In the genomic region with DNA sequence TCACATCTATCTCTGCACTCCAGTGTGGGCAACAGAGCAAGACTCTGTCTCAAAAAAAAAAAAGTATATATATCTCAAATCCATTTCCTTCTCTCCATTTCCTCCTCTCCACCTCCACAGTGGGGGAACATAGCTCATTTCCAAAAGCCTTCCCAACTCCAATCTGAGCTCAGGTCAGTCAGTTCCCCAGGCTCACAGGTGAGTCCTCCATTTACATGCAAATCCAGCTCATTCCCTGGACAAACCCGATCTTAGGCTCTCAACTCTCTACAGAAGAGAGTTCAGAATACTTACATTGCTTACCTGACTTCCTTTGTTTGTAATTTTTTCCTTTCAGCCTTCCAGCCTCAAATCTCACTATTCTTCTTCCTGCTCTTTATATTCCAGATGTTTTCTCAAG, we compare ENCODE assay signal across 1 cellular context.
A peak's percentile ranks its signal among the peaks of the same experiment; 100 is the strongest.
TF ChIP-seq lines count a peak whose summit lies in the region.

No MANE protein-coding gene starts in this region.

TF ChIP-seq in GM23338, 12 proteins besides CTCF, POLR2A, EP300 and RAD21 (continued from another document):
- TF ChIP-seq, protein P1, sequence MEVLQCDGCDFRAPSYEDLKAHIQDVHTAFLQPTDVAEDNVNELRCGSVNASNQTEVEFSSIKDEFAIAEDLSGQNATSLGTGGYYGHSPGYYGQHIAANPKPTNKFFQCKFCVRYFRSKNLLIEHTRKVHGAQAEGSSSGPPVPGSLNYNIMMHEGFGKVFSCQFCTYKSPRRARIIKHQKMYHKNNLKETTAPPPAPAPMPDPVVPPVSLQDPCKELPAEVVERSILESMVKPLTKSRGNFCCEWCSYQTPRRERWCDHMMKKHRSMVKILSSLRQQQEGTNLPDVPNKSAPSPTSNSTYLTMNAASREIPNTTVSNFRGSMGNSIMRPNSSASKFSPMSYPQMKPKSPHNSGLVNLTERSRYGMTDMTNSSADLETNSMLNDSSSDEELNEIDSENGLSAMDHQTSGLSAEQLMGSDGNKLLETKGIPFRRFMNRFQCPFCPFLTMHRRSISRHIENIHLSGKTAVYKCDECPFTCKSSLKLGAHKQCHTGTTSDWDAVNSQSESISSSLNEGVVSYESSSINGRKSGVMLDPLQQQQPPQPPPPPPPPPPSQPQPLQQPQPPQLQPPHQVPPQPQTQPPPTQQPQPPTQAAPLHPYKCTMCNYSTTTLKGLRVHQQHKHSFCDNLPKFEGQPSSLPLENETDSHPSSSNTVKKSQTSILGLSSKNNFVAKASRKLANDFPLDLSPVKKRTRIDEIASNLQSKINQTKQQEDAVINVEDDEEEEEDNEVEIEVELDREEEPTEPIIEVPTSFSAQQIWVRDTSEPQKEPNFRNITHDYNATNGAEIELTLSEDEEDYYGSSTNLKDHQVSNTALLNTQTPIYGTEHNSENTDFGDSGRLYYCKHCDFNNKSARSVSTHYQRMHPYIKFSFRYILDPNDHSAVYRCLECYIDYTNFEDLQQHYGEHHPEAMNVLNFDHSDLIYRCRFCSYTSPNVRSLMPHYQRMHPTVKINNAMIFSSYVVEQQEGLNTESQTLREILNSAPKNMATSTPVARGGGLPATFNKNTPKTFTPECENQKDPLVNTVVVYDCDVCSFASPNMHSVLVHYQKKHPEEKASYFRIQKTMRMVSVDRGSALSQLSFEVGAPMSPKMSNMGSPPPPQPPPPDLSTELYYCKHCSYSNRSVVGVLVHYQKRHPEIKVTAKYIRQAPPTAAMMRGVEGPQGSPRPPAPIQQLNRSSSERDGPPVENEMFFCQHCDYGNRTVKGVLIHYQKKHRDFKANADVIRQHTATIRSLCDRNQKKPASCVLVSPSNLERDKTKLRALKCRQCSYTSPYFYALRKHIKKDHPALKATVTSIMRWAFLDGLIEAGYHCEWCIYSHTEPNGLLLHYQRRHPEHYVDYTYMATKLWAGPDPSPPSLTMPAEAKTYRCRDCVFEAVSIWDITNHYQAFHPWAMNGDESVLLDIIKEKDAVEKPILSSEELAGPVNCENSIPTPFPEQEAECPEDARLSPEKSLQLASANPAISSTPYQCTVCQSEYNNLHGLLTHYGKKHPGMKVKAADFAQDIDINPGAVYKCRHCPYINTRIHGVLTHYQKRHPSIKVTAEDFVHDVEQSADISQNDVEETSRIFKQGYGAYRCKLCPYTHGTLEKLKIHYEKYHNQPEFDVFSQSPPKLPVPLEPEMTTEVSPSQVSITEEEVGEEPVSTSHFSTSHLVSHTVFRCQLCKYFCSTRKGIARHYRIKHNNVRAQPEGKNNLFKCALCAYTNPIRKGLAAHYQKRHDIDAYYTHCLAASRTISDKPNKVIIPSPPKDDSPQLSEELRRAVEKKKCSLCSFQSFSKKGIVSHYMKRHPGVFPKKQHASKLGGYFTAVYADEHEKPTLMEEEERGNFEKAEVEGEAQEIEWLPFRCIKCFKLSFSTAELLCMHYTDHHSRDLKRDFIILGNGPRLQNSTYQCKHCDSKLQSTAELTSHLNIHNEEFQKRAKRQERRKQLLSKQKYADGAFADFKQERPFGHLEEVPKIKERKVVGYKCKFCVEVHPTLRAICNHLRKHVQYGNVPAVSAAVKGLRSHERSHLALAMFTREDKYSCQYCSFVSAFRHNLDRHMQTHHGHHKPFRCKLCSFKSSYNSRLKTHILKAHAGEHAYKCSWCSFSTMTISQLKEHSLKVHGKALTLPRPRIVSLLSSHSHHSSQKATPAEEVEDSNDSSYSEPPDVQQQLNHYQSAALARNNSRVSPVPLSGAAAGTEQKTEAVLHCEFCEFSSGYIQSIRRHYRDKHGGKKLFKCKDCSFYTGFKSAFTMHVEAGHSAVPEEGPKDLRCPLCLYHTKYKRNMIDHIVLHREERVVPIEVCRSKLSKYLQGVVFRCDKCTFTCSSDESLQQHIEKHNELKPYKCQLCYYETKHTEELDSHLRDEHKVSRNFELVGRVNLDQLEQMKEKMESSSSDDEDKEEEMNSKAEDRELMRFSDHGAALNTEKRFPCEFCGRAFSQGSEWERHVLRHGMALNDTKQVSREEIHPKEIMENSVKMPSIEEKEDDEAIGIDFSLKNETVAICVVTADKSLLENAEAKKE (CRISPR knock-in tag; IDR thresholded peaks at IDR 0.05): peak; percentile 46; the same call in 1 of the 2 replicates
- no peak for TF ChIP-seq NANOG (IDR thresholded peaks at IDR 0.05; ENCODE audit: borderline replicate concordance)
- TF ChIP-seq STAT1 (IDR thresholded peaks at IDR 0.05; ENCODE audit: unreplicated experiment): no peak
